In genomic region chr2:10406016-10406415, GRCh38 we compare ENCODE assay signal across 10 cellular contexts. TPM values are rescaled to one million over a fixed set of nuclear protein-coding genes. Genes with fewer than 3 reads are reported as not detected.
DNase-seq lines count a peak whose midpoint lies in the region; ATAC-seq and TF ChIP-seq lines count a peak whose summit lies in the region.
"Had no signal": no experiment of that assay in that cellular context is flagged by ENCODE, and none has a peak within 500 bp of the region (broad histone marks: within the 10 kb centered on the region; RNA-seq: fewer than 3 reads in every experiment).

No MANE protein-coding gene starts in this region.

- H2AK5ac ChIP-seq in IMR-90 (ENCODE audit: low read depth, low read length), result peak overlapping the region; percentile 61

- POLR2A ChIA-PET in IMR-90 (lab: Charles Lee; ENCODE audit: unreplicated experiment), result no interaction called here

- H3K4me1 ChIP-seq in IMR-90 (ENCODE audit: control insufficient read depth, insufficient read depth, low read length), result peaks cover 24% of the 10 kb centered on the region
- H3K4me1 ChIP-seq in breast epithelium, result peaks cover 3 to 25% of the 10 kb centered on the region in 2 donors
- peaks cover 0 to 75% (median 25%) of the 10 kb centered on the region in 4 donors for H3K4me1 ChIP-seq in right lobe of liver
- peaks cover 54% of the 10 kb centered on the region for H3K4me1 ChIP-seq in stomach smooth muscle (ENCODE audit: control insufficient read depth, insufficient read depth, low read length)
- peaks cover 25% of the 10 kb centered on the region for H3K4me1 ChIP-seq in hepatocyte (ENCODE audit: insufficient read depth)

- H3K18ac ChIP-seq in IMR-90 (ENCODE audit: low read depth, low read length), result no peak overlapping the region

- DNase-seq in IMR-90 (no peak), breast epithelium (ENCODE audit: low spot score in 2 of 2) (peak in 1 of 2 donors; percentile 35), right lobe of liver (peak in 1 of 3 donors; percentile 77), hepatocyte (ENCODE audit: low spot score) (no peak)
- DNase-seq in NK-92 treated with Interleukin-12 subunit alpha and Interleukin-12 subunit beta, amount 100 ng/mL, for 24 hours (lab: John Stamatoyannopoulos, UW), result no peak
- DNase-seq: activated CD8-positive, alpha-beta memory T cell treated with anti-CD3 and anti-CD28 coated beads for 24 hours; T-helper 9 cell had no signal

- H3K9me2 ChIP-seq in hepatocyte (replicated peaks; ENCODE audit: insufficient read depth), result no peaks in the 10 kb centered on the region

- 100% methylated on average over 2 of the region's 10 CpGs; no CpG with 5 or more reads in 1 of the 2 experiments for WGBS in IMR-90 (ENCODE audit: extremely low coverage in 2 of 2, insufficient read length in 1 of 2), 2 experiments
- WGBS in right lobe of liver (ENCODE audit: insufficient coverage, low coverage, low lambda C conversion rate, missing lambda C conversion rate), result 54% methylated on average over 7 of the region's 10 CpGs
- WGBS in hepatocyte (ENCODE audit: low lambda C conversion rate, missing lambda C conversion rate), result 94% methylated on average over 10 of the region's 10 CpGs

- H3K4me3 ChIP-seq in IMR-90 (ENCODE audit: insufficient read depth, low read depth, low read length) (no peak overlapping the region), breast epithelium (no peak overlapping the region), right lobe of liver (no peak overlapping the region), stomach smooth muscle (ENCODE audit: low read length in 2 of 2) (no peak overlapping the region), hepatocyte (no peak overlapping the region)

- no peaks in the 10 kb centered on the region for H3K9me3 ChIP-seq in IMR-90 (ENCODE audit: control insufficient read depth, insufficient read depth, low read length)
- H3K9me3 ChIP-seq in breast epithelium, result no peaks in the 10 kb centered on the region
- H3K9me3 ChIP-seq in right lobe of liver, result no peaks in the 10 kb centered on the region
- H3K9me3 ChIP-seq in stomach smooth muscle (ENCODE audit: control insufficient read depth in 2 of 2, low read length in 2 of 2), result no peaks in the 10 kb centered on the region
- no peaks in the 10 kb centered on the region for H3K9me3 ChIP-seq in hepatocyte (ENCODE audit: low read depth)

- TF ChIP-seq POLR2A in IMR-90 (IDR thresholded peaks at IDR 0.05; ENCODE audit: low read depth, low read length) (no peak), breast epithelium (IDR thresholded peaks at IDR 0.05) (no peak), right lobe of liver (IDR thresholded peaks at IDR 0.05) (no peak)

- dilution Hi-C loops in IMR-90 (cut with HindIII; ENCODE audit: low sequenced_read_pairs, unreplicated experiment), result no loop called here

- no peak overlapping the region for H3K27ac ChIP-seq in IMR-90 (ENCODE audit: insufficient read depth, low read length)
- peak overlapping the region; percentile 90 for H3K27ac ChIP-seq in breast epithelium
- peak overlapping the region; percentile 13 to 40 (median 18) for H3K27ac ChIP-seq in right lobe of liver
- peak overlapping the region; percentile 95 for H3K27ac ChIP-seq in stomach smooth muscle (ENCODE audit: low read length)
- no peak overlapping the region for H3K27ac ChIP-seq in hepatocyte

- no peak overlapping the region for H2BK5ac ChIP-seq in IMR-90 (ENCODE audit: low read depth, low read length, poor library complexity, severe bottlenecking)

- no peak overlapping the region for H2BK15ac ChIP-seq in IMR-90 (ENCODE audit: low read depth, low read length)

- H3K36me3 ChIP-seq in IMR-90 (ENCODE audit: control insufficient read depth, insufficient read depth, low read length) (no peaks in the 10 kb centered on the region), breast epithelium (no peaks in the 10 kb centered on the region), right lobe of liver (no peaks in the 10 kb centered on the region), stomach smooth muscle (ENCODE audit: control insufficient read depth in 2 of 2, insufficient read depth in 2 of 2, low read length in 2 of 2) (no peaks in the 10 kb centered on the region), hepatocyte (replicated peaks; ENCODE audit: insufficient read depth, low read depth) (no peaks in the 10 kb centered on the region)

- CTCF ChIA-PET in IMR-90 (lab: Yijun Ruan, JAX), result interaction anchor here (0.7 kb wide), 1 partner anchor 282 kb away, joined by 3 read pairs; no protein-coding TSS in a partner anchor

- H3K56ac ChIP-seq in IMR-90 (ENCODE audit: extremely low read depth, insufficient read depth, low read length), result no peak overlapping the region

- H4K91ac ChIP-seq in IMR-90 (ENCODE audit: insufficient read depth, low read depth, low read length), result no peak overlapping the region

- H3K27me3 ChIP-seq in IMR-90 (ENCODE audit: control insufficient read depth, insufficient read depth, low read length) (no peaks in the 10 kb centered on the region), breast epithelium (no peaks in the 10 kb centered on the region), right lobe of liver (no peaks in the 10 kb centered on the region), stomach smooth muscle (ENCODE audit: control insufficient read depth in 1 of 2, insufficient read depth in 2 of 2, low read length in 2 of 2) (no peaks in the 10 kb centered on the region), hepatocyte (no peaks in the 10 kb centered on the region)

- ATAC-seq in IMR-90 (ENCODE audit: low read depth) (no peak), right lobe of liver (peak in 2 of 4 donors; percentile 21 to 43), GM18867 (IDR thresholded peaks at IDR 0.05; ENCODE audit: unreplicated experiment) (no peak), HG03175 (IDR thresholded peaks at IDR 0.05; ENCODE audit: unreplicated experiment) (no peak)

- no peak for TF ChIP-seq CTCF in IMR-90 (conservative IDR thresholded peaks at IDR 0.05; ENCODE audit: low read depth, low read length)
- TF ChIP-seq CTCF in breast epithelium (IDR thresholded peaks at IDR 0.05), result no peak
- no peak for TF ChIP-seq CTCF in right lobe of liver (IDR thresholded peaks at IDR 0.05)
- no peak for TF ChIP-seq CTCF in hepatocyte (IDR thresholded peaks at IDR 0.05; ENCODE audit: poor library complexity)

- H4K5ac ChIP-seq in IMR-90 (ENCODE audit: low read depth, low read length), result no peak overlapping the region

- H4K20me1 ChIP-seq in IMR-90 (ENCODE audit: insufficient read depth, low read length) (peaks cover 10% of the 10 kb centered on the region), hepatocyte (ENCODE audit: insufficient read depth, poor library complexity, severe bottlenecking) (no peaks in the 10 kb centered on the region)

- H3K4me2 ChIP-seq in IMR-90 (ENCODE audit: low read depth, low read length) (no peak overlapping the region), hepatocyte (no peak overlapping the region)

- H2AK9ac ChIP-seq in IMR-90 (replicated peaks; ENCODE audit: low read depth, low read length, poor library complexity), result no peak overlapping the region

- H3K14ac ChIP-seq in IMR-90 (replicated peaks; ENCODE audit: low read depth, low read length), result no peak overlapping the region

- peaks cover 7% of the 10 kb centered on the region; the same call in 1 of the 2 replicates for H3K9me1 ChIP-seq in IMR-90 (ENCODE audit: insufficient read depth, low read length)

- H2BK20ac ChIP-seq in IMR-90 (ENCODE audit: low read depth, low read length), result 0 out of 2 replicates have a peak overlapping the region, but pooled peaks have one; percentile 16

- H3K9ac ChIP-seq in IMR-90 (ENCODE audit: low read depth, low read length) (no peak overlapping the region), stomach smooth muscle (ENCODE audit: low read length in 2 of 2) (peak overlapping the region in 1 of 2 donors; percentile 47)

- no peak overlapping the region for H2AFZ ChIP-seq in IMR-90 (replicated peaks; ENCODE audit: low read length, poor library complexity)
- no peak overlapping the region for H2AFZ ChIP-seq in hepatocyte

- no peaks in the 10 kb centered on the region for H3K79me2 ChIP-seq in hepatocyte

- intact Hi-C loops in IMR-90 (cut with micrococcal nuclease) (loop anchor here (10.0 kb wide), 1 partner anchor 331 kb away; no protein-coding TSS in a partner anchor), breast epithelium (cut with DNase I; ENCODE audit: low total_unique reads) (no loop called here), right lobe of liver (cut with DNase I) (loop anchor here (5.0 to 10.0 kb wide), 2 partner anchors 91 to 104 kb away; partner anchors contain the start of gene HPCAL1 (in 1 of the 2))

- no peak overlapping the region for H3K23ac ChIP-seq in IMR-90 (ENCODE audit: low read depth, low read length)

- H2BK120ac ChIP-seq in IMR-90 (ENCODE audit: low read depth, low read length), result peak overlapping the region; percentile 52

- 0 out of 4 replicates have a peak overlapping the region, but pooled peaks of 1 of the 2 experiments have one; percentile 15 for H4K8ac ChIP-seq in IMR-90 (ENCODE audit: low read depth in 2 of 2, low read length in 2 of 2)

- in situ Hi-C loops in IMR-90 (cut with MboI; ENCODE audit: low sequenced_read_pairs), result loop anchor here (10.0 kb wide), 1 partner anchor 261 kb away; no protein-coding TSS in a partner anchor

- BruUV-seq in IMR-90 (replicated peaks; lab: Mats Ljungman, UMichigan), result no TSS peak

- peaks cover 0 to 12% of the 10 kb centered on the region in 2 experiments; a peak in 2 of 4 replicates for H3K79me1 ChIP-seq in IMR-90 (ENCODE audit: low read depth in 1 of 2, low read length in 2 of 2)

- TF ChIP-seq RAD21 in IMR-90 (IDR thresholded peaks at IDR 0.05; ENCODE audit: low read length), result no peak

- H3K4ac ChIP-seq in IMR-90 (ENCODE audit: low read depth, low read length), result peak overlapping the region; percentile 3; the same call in 1 of the 2 replicates

TF ChIP-seq in IMR-90, 13 proteins besides CTCF, POLR2A, EP300 and RAD21 (continues in another document):
- TF ChIP-seq FOS (IDR thresholded peaks at IDR 0.05; ENCODE audit: low read depth, low read length) (no peak), MXI1 (IDR thresholded peaks at IDR 0.05; ENCODE audit: borderline replicate concordance, low read depth, low read length) (no peak)
- TF ChIP-seq, protein P1, sequence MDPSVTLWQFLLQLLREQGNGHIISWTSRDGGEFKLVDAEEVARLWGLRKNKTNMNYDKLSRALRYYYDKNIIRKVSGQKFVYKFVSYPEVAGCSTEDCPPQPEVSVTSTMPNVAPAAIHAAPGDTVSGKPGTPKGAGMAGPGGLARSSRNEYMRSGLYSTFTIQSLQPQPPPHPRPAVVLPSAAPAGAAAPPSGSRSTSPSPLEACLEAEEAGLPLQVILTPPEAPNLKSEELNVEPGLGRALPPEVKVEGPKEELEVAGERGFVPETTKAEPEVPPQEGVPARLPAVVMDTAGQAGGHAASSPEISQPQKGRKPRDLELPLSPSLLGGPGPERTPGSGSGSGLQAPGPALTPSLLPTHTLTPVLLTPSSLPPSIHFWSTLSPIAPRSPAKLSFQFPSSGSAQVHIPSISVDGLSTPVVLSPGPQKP (IDR thresholded peaks at IDR 0.05; ENCODE audit: borderline replicate concordance, low read depth, low read length), result no peak

RNA-seq across cellular contexts. Expression of gene ODC1, which starts 42.1 kb away (rescaled TPM):
- total RNA-seq in IMR-90 (2012; rRNA removed), result 204 and 251 TPM in 2 replicates
- 103 and 117 TPM in 2 replicates for polyA plus RNA-seq in IMR-90 (2012; rRNA removed)
- polyA plus RNA-seq in IMR-90 (2012; cell fraction: cytosol; rRNA removed), result 55.7 and 87.1 TPM in 2 replicates
- polyA plus RNA-seq in IMR-90 (2012; cell fraction: nucleus; rRNA removed; ENCODE audit: low replicate concordance), result 43.7 and 137 TPM in 2 replicates
- total RNA-seq in breast epithelium, result 10 to 100 TPM; 39.8 to 68.8 (median 60.3) TPM
- 100 to 1,000 TPM in 2 of 6 experiments, 10 to 100 TPM in 4; 14.4 to 197 (median 28.6) TPM for total RNA-seq in right lobe of liver
- 140 and 165 TPM in 2 replicates for total RNA-seq in hepatocyte
- polyA plus RNA-seq in hepatocyte, result 92.0 and 92.8 TPM in 2 replicates

Comparison
In these comparisons a context has a peak if more than half of its experiments do, and no peak if none do; other contexts are left out.
1. H3K27ac ChIP-seq: peak in breast epithelium (2 of 2), right lobe of liver (3 of 3) and stomach smooth muscle (single experiment); none in IMR-90 (single experiment) and hepatocyte (single experiment).